In the genomic region with DNA sequence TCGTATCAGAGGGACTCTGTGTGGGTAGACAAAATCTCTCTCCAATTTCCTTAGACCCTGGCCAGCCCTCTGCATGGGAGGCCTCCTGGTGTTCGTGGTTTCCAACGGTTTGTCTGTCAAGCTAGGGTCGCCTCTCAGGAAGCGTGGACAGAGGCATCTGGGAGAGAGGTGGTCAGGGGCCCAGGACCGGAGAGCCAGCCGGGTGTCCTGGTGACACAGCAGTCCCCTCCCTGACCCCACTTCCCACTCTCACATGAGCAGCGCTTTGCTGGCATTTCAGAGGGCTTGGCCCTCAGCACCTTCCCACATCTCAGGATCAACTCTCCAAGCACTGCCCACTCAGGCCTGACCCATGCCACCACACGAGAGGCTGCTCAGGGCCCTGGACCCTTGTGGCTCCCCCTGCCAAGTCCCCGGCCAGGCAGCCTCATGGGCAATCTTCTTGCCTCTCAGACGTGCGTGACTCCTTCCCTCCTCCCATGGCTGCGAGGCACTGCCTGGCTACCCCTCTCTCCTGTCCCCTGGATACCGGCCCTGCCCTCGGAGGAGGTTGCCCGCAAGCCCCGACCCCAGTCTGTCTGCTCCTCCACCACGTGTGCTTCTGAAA, we compare ENCODE assay signal across 24 cellular contexts.
DNase-seq lines count a peak whose midpoint lies in the region; ATAC-seq and TF ChIP-seq lines count a peak whose summit lies in the region.
"Had no signal": no experiment of that assay in that cellular context is flagged by ENCODE, and none has a peak within 500 bp of the region (broad histone marks: within the 10 kb centered on the region; RNA-seq: fewer than 3 reads in every experiment).

No MANE protein-coding gene starts in this region.

- H3K36me3 ChIP-seq in gastroesophageal sphincter (no peaks in the 10 kb centered on the region), tibial artery (no peaks in the 10 kb centered on the region)
- H3K36me3 ChIP-seq: ovary, right atrium auricular region, thyroid gland, WERI-Rb-1 had no signal

- H3K36me3 Mint-ChIP-seq in T-helper 2 cell treated with Interferon-gamma antibody and Interleukin-4, amounts not matched to agents 5 μg/mL and 100 μg/mL, for 36 hours (ENCODE audit: low read depth), result no peaks in the 10 kb centered on the region
- H3K36me3 Mint-ChIP-seq: activated naive CD4-positive, alpha-beta T cell treated with anti-CD3 and anti-CD28 coated beads, Interleukin-2, amount 50 U/mL, for 24 hours had no signal

- DNase-seq in T-helper 2 cell treated with Interferon-gamma antibody and Interleukin-4, amounts not matched to agents 5 μg/mL and 100 μg/mL, for 36 hours (ENCODE audit: low spot score), result no peak
- DNase-seq in T-helper 2 cell (no peak), tibial artery (no peak), NCI-H748 treated with DMSO at 0.1 percent for 48 hours (lab: John Stamatoyannopoulos, UW) (no peak), pons (ENCODE audit: low spot score) (no peak)
- DNase-seq: activated CD4-positive, alpha-beta T cell treated with anti-CD3 and anti-CD28 coated beads, Interleukin-2, amount 50 U/mL, for 4 hours; activated CD8-positive, alpha-beta memory T cell treated with anti-CD3 and anti-CD28 coated beads, Interleukin-2, amount 50 U/mL, for 48 hours; CD8-positive, alpha-beta memory T cell; erythroblast; NCI-H1436 treated with DMSO at 0.1 percent for 48 hours; NCI-H524 treated with DMSO at 0.1 percent for 48 hours; ovary; stimulated activated CD4-positive, alpha-beta T cell treated with anti-CD3 and anti-CD28 coated beads, Interleukin-4, amount 100 ng/mL, for 1 hour; thyroid gland; WERI-Rb-1 had no signal

- H3K4me3 ChIP-seq in gastroesophageal sphincter, result no peak overlapping the region
- no peak overlapping the region for H3K4me3 ChIP-seq in tibial artery
- H3K4me3 ChIP-seq: ovary, right atrium auricular region, thyroid gland had no signal

- H3K9me3 Mint-ChIP-seq in T-helper 2 cell treated with Interferon-gamma antibody and Interleukin-4, amounts not matched to agents 5 μg/mL and 100 μg/mL, for 36 hours, result no peaks in the 10 kb centered on the region
- H3K9me3 Mint-ChIP-seq: activated naive CD4-positive, alpha-beta T cell treated with anti-CD3 and anti-CD28 coated beads, Interleukin-2, amount 50 U/mL, for 24 hours; activated T-helper 17 cell treated with anti-CD3 and anti-CD28 coated beads, Interleukin-2, amount 50 U/mL, for 72 hours; CD8-positive, alpha-beta memory T cell; central memory CD8-positive, alpha-beta T cell had no signal

- H3K4me1 ChIP-seq in gastroesophageal sphincter (peaks cover 0 to 31% (median 0%) of the 10 kb centered on the region in 3 donors), tibial artery (peaks cover 0 to 46% (median 24%) of the 10 kb centered on the region in 4 donors)

- H3K27ac ChIP-seq in angular gyrus (ENCODE audit: low read depth, low read length), result peak overlapping the region; percentile 78
- peak overlapping the region in 3 of 4 donors; percentile 35 to 55 (median 43) for H3K27ac ChIP-seq in gastroesophageal sphincter
- peak overlapping the region; percentile 75 to 77 for H3K27ac ChIP-seq in tibial artery
- H3K27ac ChIP-seq: 22Rv1, right atrium auricular region, thyroid gland, WERI-Rb-1 had no signal

- H3K27me3 Mint-ChIP-seq in T-helper 2 cell treated with Interferon-gamma antibody and Interleukin-4, amounts not matched to agents 5 μg/mL and 100 μg/mL, for 36 hours (ENCODE audit: low read depth), result no peaks in the 10 kb centered on the region
- H3K27me3 Mint-ChIP-seq: activated naive CD4-positive, alpha-beta T cell treated with anti-CD3 and anti-CD28 coated beads, Interleukin-2, amount 50 U/mL, for 24 hours; activated T-helper 17 cell treated with anti-CD3 and anti-CD28 coated beads, Interleukin-2, amount 50 U/mL, for 72 hours had no signal

- TF ChIP-seq CTCF in gastroesophageal sphincter (IDR thresholded peaks at IDR 0.05), result no peak
- no peak for TF ChIP-seq CTCF in tibial artery (IDR thresholded peaks at IDR 0.05)

- H3K27me3 ChIP-seq in gastroesophageal sphincter, result no peaks in the 10 kb centered on the region
- H3K27me3 ChIP-seq in tibial artery, result no peaks in the 10 kb centered on the region
- H3K27me3 ChIP-seq: ovary, right atrium auricular region, thyroid gland had no signal

- H3K4me1 Mint-ChIP-seq in T-helper 2 cell treated with Interferon-gamma antibody and Interleukin-4, amounts not matched to agents 5 μg/mL and 100 μg/mL, for 36 hours (ENCODE audit: low read depth), result peaks cover 3% of the 10 kb centered on the region
- H3K4me1 Mint-ChIP-seq: activated T-helper 17 cell treated with anti-CD3 and anti-CD28 coated beads, Interleukin-2, amount 50 U/mL, for 72 hours; central memory CD8-positive, alpha-beta T cell had no signal

- ATAC-seq in gastroesophageal sphincter (no peak), HG03095 (IDR thresholded peaks at IDR 0.05; ENCODE audit: unreplicated experiment) (no peak)
- ATAC-seq: SK-N-SH treated with all-trans-retinoic acid at 6 μM for 48 hours had no signal

- H3K4me3 Mint-ChIP-seq in T-helper 2 cell treated with Interferon-gamma antibody and Interleukin-4, amounts not matched to agents 5 μg/mL and 100 μg/mL, for 36 hours, result peak overlapping the region; percentile 8
- H3K4me3 Mint-ChIP-seq: activated naive CD4-positive, alpha-beta T cell treated with anti-CD3 and anti-CD28 coated beads, Interleukin-2, amount 50 U/mL, for 24 hours; activated T-helper 17 cell treated with anti-CD3 and anti-CD28 coated beads, Interleukin-2, amount 50 U/mL, for 72 hours; central memory CD8-positive, alpha-beta T cell had no signal

- intact Hi-C loops in tibial artery (cut with DNase I; ENCODE audit: low total_unique reads), result no loop called here

- WGBS in gastroesophageal sphincter (ENCODE audit: low coverage in 1 of 2), 2 donors, result 50% methylated on average over 1 of the region's 18 CpGs; no CpG with 5 or more reads in 1 of the 2 donors

- no peak for TF ChIP-seq POLR2A in gastroesophageal sphincter (IDR thresholded peaks at IDR 0.05)

- H3K27ac Mint-ChIP-seq in T-helper 2 cell treated with Interferon-gamma antibody and Interleukin-4, amounts not matched to agents 5 μg/mL and 100 μg/mL, for 36 hours, result no peak overlapping the region
- H3K27ac Mint-ChIP-seq: activated naive CD4-positive, alpha-beta T cell treated with anti-CD3 and anti-CD28 coated beads, Interleukin-2, amount 50 U/mL, for 24 hours; activated T-helper 17 cell treated with anti-CD3 and anti-CD28 coated beads, Interleukin-2, amount 50 U/mL, for 72 hours had no signal

- H3K9me3 ChIP-seq in gastroesophageal sphincter, result peaks cover 0 to 12% (median 0%) of the 10 kb centered on the region in 3 donors
- H3K9me3 ChIP-seq in tibial artery, result peaks cover 0 to 11% (median 0%) of the 10 kb centered on the region in 3 donors
- H3K9me3 ChIP-seq: ovary, thyroid gland had no signal

- TF ChIP-seq EP300 in gastroesophageal sphincter (IDR thresholded peaks at IDR 0.05), result no peak
